In genomic region chr2:37648316-37649011, GRCh38 we compare ENCODE assay signal across 8 cellular contexts. TPM values are rescaled to one million over a fixed set of nuclear protein-coding genes. Genes with fewer than 3 reads are reported as not detected.
DNase-seq lines count a peak whose midpoint lies in the region; ATAC-seq, FAIRE-seq and TF ChIP-seq lines count a peak whose summit lies in the region.

No MANE protein-coding gene starts in this region.

- peaks cover 0 to 20% (median 10%) of the 10 kb centered on the region in 4 donors for H3K4me1 ChIP-seq in Peyer's patch
- H3K4me1 ChIP-seq in colonic mucosa, result no peaks in the 10 kb centered on the region

- peak overlapping the region; percentile 79 for H3K27ac Mint-ChIP-seq in CD4-positive, alpha-beta T cell
- H3K27ac Mint-ChIP-seq in nephron, result peak overlapping the region; percentile 19 to 63 (median 51)

- H3K27me3 ChIP-seq in CD4-positive, alpha-beta T cell (ENCODE audit: control insufficient read depth, insufficient read depth, low read length), result no peaks in the 10 kb centered on the region
- H3K27me3 ChIP-seq in Peyer's patch (no peaks in the 10 kb centered on the region), colonic mucosa (no peaks in the 10 kb centered on the region)

- H3K9me3 Mint-ChIP-seq in CD4-positive, alpha-beta T cell, result peaks cover 2% of the 10 kb centered on the region
- H3K9me3 Mint-ChIP-seq in nephron, result peaks cover 9% of the 10 kb centered on the region

- peaks cover 69% of the 10 kb centered on the region for H3K36me3 Mint-ChIP-seq in CD4-positive, alpha-beta T cell (ENCODE audit: low read depth)
- peaks cover 48% of the 10 kb centered on the region for H3K36me3 Mint-ChIP-seq in nephron (ENCODE audit: low read depth)

- peak in 9 of 10 experiments; percentile 17 to 47 (median 33) for DNase-seq in CD4-positive, alpha-beta T cell
- DNase-seq in Peyer's patch (peak in 2 of 3 donors; percentile 60 to 77), colonic mucosa (no peak), urothelium cell line (ENCODE audit: low spot score) (no peak), NCI-H1930 (lab: John Stamatoyannopoulos, UW) (no peak), NCI-H774 (lab: John Stamatoyannopoulos, UW) (no peak)

- no peak overlapping the region for H3K9ac ChIP-seq in colonic mucosa (ENCODE audit: low read depth in 2 of 2, low read length in 2 of 2)

- peak overlapping the region; percentile 44 for H3K4me3 Mint-ChIP-seq in CD4-positive, alpha-beta T cell
- peak overlapping the region in 1 of 3 experiments; percentile 11 for H3K4me3 Mint-ChIP-seq in nephron

- no peaks in the 10 kb centered on the region for H3K27me3 Mint-ChIP-seq in CD4-positive, alpha-beta T cell
- H3K27me3 Mint-ChIP-seq in nephron (ENCODE audit: low read depth), result peaks cover 10% of the 10 kb centered on the region

- POLR2A ChIA-PET in CD4-positive, alpha-beta T cell (lab: Charles Lee), result interaction anchor here (0.7 to 4.5 kb wide), 10 partner anchors 11 to 234 kb away, joined by 3 to 43 read pairs (median 6); partner anchors contain the start of gene CDC42EP3

- no peak for TF ChIP-seq POLR2A in Peyer's patch (IDR thresholded peaks at IDR 0.05)

- peak overlapping the region; percentile 24 for H3K27ac ChIP-seq in CD4-positive, alpha-beta T cell (ENCODE audit: low read depth, low read length)
- H3K27ac ChIP-seq in Peyer's patch (peak overlapping the region; percentile 29 to 76 (median 60)), colonic mucosa (peak overlapping the region; percentile 15)

- H3K4me3 ChIP-seq in Peyer's patch (no peak overlapping the region), colonic mucosa (no peak overlapping the region)

- ATAC-seq in CD4-positive, alpha-beta T cell (ENCODE audit: poor library complexity), result peak; percentile 67
- no peak for ATAC-seq in HG03378 (IDR thresholded peaks at IDR 0.05; ENCODE audit: unreplicated experiment)

- no peak for FAIRE-seq in urothelium cell line (lab: Jason Lieb, UNC)

- H3K36me3 ChIP-seq in Peyer's patch (no peaks in the 10 kb centered on the region), colonic mucosa (no peaks in the 10 kb centered on the region)

- intact Hi-C loops in CD4-positive, alpha-beta T cell (cut with DNase I, micrococcal nuclease), result no loop called here
- intact Hi-C loops in colonic mucosa (cut with DNase I), result no loop called here

- H3K9me3 ChIP-seq in CD4-positive, alpha-beta T cell (ENCODE audit: control insufficient read depth, low read length), result no peaks in the 10 kb centered on the region
- no peaks in the 10 kb centered on the region for H3K9me3 ChIP-seq in Peyer's patch
- no peaks in the 10 kb centered on the region for H3K9me3 ChIP-seq in colonic mucosa

- CTCF ChIA-PET in CD4-positive, alpha-beta T cell (lab: Charles Lee), result interaction anchor here (0.6 to 2.5 kb wide), 17 partner anchors 10 to 234 kb away, joined by 3 to 10 read pairs (median 3); no protein-coding TSS in a partner anchor

- TF ChIP-seq CTCF in CD4-positive, alpha-beta T cell (IDR thresholded peaks at IDR 0.05), result peak; percentile 19
- peak in 5 of 6 experiments; percentile 16 to 35 (median 22) for TF ChIP-seq CTCF in Peyer's patch (IDR thresholded peaks at IDR 0.05)
- no peak for TF ChIP-seq CTCF in colonic mucosa (IDR thresholded peaks at IDR 0.05)
- no peak for TF ChIP-seq CTCF in nephron (IDR thresholded peaks at IDR 0.05; ENCODE audit: unreplicated experiment in 3 of 3)

- peaks cover 91% of the 10 kb centered on the region for H3K4me1 Mint-ChIP-seq in CD4-positive, alpha-beta T cell (ENCODE audit: low read depth)
- peaks cover 59% of the 10 kb centered on the region for H3K4me1 Mint-ChIP-seq in nephron

RNA-seq across cellular contexts. Expression of gene CDC42EP3, which starts 23.0 kb away (rescaled TPM):
- 10 to 100 TPM; 20.6 to 24.1 TPM for total RNA-seq in CD4-positive, alpha-beta T cell
- total RNA-seq in Peyer's patch (1 to 10 TPM; 7.0 to 9.5 (median 7.6) TPM), colonic mucosa (10 to 100 TPM in 1 of 2 donors, 1 to 10 TPM in 1; 7.2 to 37.3 TPM)

Comparison
In these comparisons a context has a peak if more than half of its experiments do, and no peak if none do; other contexts are left out.
1. DNase-seq: peak in CD4-positive, alpha-beta T cell (9 of 10) and Peyer's patch (2 of 3); none in colonic mucosa (single experiment), urothelium cell line (single experiment), NCI-H1930 (0 of 2) and NCI-H774 (single experiment).
2. CTCF ChIP-seq: peak in CD4-positive, alpha-beta T cell (single experiment) and Peyer's patch (5 of 6); none in colonic mucosa (single experiment) and nephron (0 of 3).
3. Peak in every context shown above with its lines, with median percentiles within 50 percentile points of each other: H3K27ac ChIP-seq.